Comparison of ENCODE assay signal across 8 cellular contexts in the genomic region with DNA sequence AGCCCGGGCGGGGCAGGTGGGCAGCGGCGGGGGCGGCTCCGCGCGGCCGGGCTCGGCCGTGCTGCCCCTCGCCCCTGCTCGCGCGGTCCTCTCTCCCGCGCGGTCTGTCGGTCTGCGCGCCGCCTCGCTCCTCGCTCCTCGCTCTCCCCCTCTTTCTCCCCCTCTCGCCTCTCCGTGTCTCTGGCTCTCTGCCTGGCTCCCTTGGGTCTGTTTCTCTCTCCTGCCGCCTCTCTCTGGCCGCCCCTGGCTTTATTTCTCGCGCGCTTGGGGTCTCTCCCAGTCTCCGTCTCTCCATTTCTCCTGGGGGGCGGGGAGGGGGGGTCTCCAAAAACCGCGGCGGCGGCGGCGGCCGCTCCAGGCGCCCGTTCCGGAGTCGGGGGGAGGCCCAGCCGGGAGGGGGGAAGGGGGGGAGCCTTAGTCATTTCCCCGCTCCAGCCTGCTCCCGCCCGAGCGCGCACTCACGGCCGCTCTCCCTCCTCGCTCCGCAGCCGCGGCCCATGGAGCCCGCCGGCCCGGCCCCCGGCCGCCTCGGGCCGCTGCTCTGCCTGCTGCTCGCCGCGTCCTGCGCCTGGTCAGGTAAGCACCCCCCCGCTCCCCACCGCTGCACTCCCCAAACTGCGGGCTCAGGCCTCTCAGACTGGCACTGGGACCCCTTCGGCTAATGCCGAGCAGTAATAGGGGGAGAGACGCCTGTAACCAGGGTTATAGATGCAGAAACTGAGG.
DNase-seq lines count a peak whose midpoint lies in the region; ATAC-seq and TF ChIP-seq lines count a peak whose summit lies in the region.

Gene SIRPA (plus strand): TSS at position 457 of the 723 bp plus-strand sequence. CDS start 41 bp downstream, at position 498.

- H3K9me3 Mint-ChIP-seq in memory B cell, result no peaks in the 10 kb centered on the region

- no peaks in the 10 kb centered on the region for H3F3A ChIP-seq in SU-DHL-6 (ENCODE audit: insufficient read depth)

- 0 out of 2 replicates have a peak, but pooled peaks cover 2% of the 10 kb centered on the region for H3K27me3 ChIP-seq in SU-DHL-6 (ENCODE audit: low read length)

- H3K4me1 Mint-ChIP-seq in memory B cell, result peaks cover 45% of the 10 kb centered on the region

- ATAC-seq in HG02885 (IDR thresholded peaks at IDR 0.05; ENCODE audit: poor library complexity, unreplicated experiment), result peak; percentile 20
- no peak for ATAC-seq in memory B cell (ENCODE audit: low read depth)
- ATAC-seq in HG02588 (IDR thresholded peaks at IDR 0.05; ENCODE audit: unreplicated experiment), result no peak

- peak within 1 kb of the TSS; percentile 95 for H3K4me3 Mint-ChIP-seq in memory B cell

- H3K79me2 ChIP-seq in SU-DHL-6 (ENCODE audit: insufficient read depth, low read length), result no peaks in the 10 kb centered on the region

- H3K9ac ChIP-seq in SU-DHL-6 (ENCODE audit: low read length), result peak within 1 kb of the TSS; percentile 22; the same call in 1 of the 2 replicates

- H3K9me3 ChIP-seq in SU-DHL-6 (ENCODE audit: insufficient read depth, low read length), result no peaks in the 10 kb centered on the region

- no peaks in the 10 kb centered on the region for H4K20me1 ChIP-seq in SU-DHL-6 (ENCODE audit: low read depth, low read length)

- H3K27ac Mint-ChIP-seq in memory B cell, result peak within 1 kb of the TSS; percentile 90

- H3K27ac ChIP-seq in SU-DHL-6 (ENCODE audit: low read depth, low read length) (no peak within 1 kb of the TSS), substantia nigra (ENCODE audit: low read depth, low read length, poor library complexity, severe bottlenecking) (peak within 1 kb of the TSS; percentile 83)

- no peak for TF ChIP-seq CTCF in SU-DHL-6 (IDR thresholded peaks at IDR 0.05; ENCODE audit: insufficient read depth, low read length, poor library complexity, severe bottlenecking)

- H3K4me2 ChIP-seq in SU-DHL-6 (ENCODE audit: low read depth, low read length, poor library complexity, severe bottlenecking), result peak within 1 kb of the TSS; percentile 53

- peak; percentile 16 for DNase-seq in COR-L47 (lab: John Stamatoyannopoulos, UW)
- peak; percentile 73 for DNase-seq in epidermal melanocyte (ENCODE audit: insufficient read length, low spot score)
- DNase-seq in memory B cell (ENCODE audit: low spot score in 2 of 2), result no peak
- peak in 47 of 49 donors; percentile 43 to 91 (median 76) for DNase-seq in substantia nigra (lab: John Stamatoyannopoulos, UW)
- no peak for DNase-seq in KG1 (lab: John Stamatoyannopoulos, UW)

- H3K36me3 ChIP-seq in SU-DHL-6 (ENCODE audit: low read length), result no peaks in the 10 kb centered on the region

- no peak within 1 kb of the TSS for H2AFZ ChIP-seq in SU-DHL-6 (ENCODE audit: low read depth, low read length, severe bottlenecking)

- no peaks in the 10 kb centered on the region for H3K9me2 ChIP-seq in SU-DHL-6 (replicated peaks; ENCODE audit: insufficient read depth, low read length)

- no peaks in the 10 kb centered on the region for H3K36me3 Mint-ChIP-seq in memory B cell

- peaks cover 2% of the 10 kb centered on the region for H3K27me3 Mint-ChIP-seq in memory B cell

- H3K4me3 ChIP-seq in SU-DHL-6 (ENCODE audit: insufficient read depth, low read length, poor library complexity, severe bottlenecking), result peak within 1 kb of the TSS; percentile 30

Comparison
In these comparisons a context has a peak if more than half of its experiments do, and no peak if none do; other contexts are left out.
1. DNase-seq: peak in COR-L47 (single experiment), epidermal melanocyte (single experiment) and substantia nigra (47 of 49); none in memory B cell (0 of 2) and KG1 (single experiment).